8 cellular contexts compared by ENCODE assay signal in the genomic region with DNA sequence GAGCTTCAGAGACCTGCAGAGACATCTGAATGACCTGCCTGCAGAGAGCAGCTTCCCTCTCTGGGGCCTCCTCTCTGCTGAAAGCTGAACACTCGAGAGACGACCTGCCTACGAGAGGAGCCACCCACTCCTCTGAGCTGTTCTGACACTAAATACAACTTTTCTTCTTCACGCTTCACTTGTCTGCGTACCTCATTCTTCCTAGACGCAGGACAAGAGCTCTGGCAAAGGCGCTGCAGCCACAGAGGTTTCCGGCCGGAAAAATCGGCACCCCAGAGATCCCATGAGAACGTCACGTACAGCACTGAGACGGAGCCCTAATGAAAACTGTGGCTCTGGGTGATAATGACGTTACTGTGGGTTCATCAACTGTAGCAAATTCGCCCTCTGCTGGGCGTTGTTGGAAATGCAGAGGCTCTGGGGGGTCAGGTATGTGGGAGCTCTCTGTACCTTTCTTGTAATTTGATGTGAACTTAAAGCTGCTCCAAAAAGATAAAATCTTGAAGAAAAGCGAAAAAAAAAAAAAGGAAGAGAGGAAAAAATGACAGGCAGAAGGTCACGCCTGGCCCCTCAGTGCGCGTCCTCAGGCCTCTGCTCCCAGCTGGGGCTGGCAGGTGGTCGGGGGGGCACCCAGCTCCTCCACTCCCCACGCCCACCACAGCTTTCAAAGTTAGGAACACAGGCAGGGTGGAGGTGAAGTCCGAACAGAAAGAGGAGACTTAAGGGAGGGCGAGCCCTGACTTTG.
DNase-seq lines count a peak whose midpoint lies in the region; ATAC-seq and TF ChIP-seq lines count a peak whose summit lies in the region.

No MANE protein-coding gene starts in this region.

- H3F3A ChIP-seq in SK-N-SH (replicated peaks; ENCODE audit: insufficient read depth): no peaks in the 10 kb centered on the region

- peak overlapping the region; percentile 70 to 81 for H3K27ac Mint-ChIP-seq in activated naive CD4-positive, alpha-beta T cell treated with anti-CD3 and anti-CD28 coated beads, Interleukin-2, amount 50 U/mL, for 72 hours

- peaks cover 0 to 7% of the 10 kb centered on the region in 2 donors for H3K9me3 Mint-ChIP-seq in activated naive CD4-positive, alpha-beta T cell treated with anti-CD3 and anti-CD28 coated beads, Interleukin-2, amount 50 U/mL, for 72 hours

- peaks cover 5 to 18% of the 10 kb centered on the region in 2 donors for H3K36me3 Mint-ChIP-seq in activated naive CD4-positive, alpha-beta T cell treated with anti-CD3 and anti-CD28 coated beads, Interleukin-2, amount 50 U/mL, for 72 hours

- intact Hi-C loops in heart left ventricle (cut with DNase I) (loop anchor here (1.0 to 10.0 kb wide), 6 partner anchors 92 to 281 kb away; no protein-coding TSS in a partner anchor), posterior vena cava (cut with DNase I) (loop anchor here in 1 of 2 donors (5.0 kb wide), 1 partner anchor 280 kb away; no protein-coding TSS in a partner anchor)

- peak; percentile 92 for TF ChIP-seq RAD21 in SK-N-SH (IDR thresholded peaks at IDR 0.05; ENCODE audit: low read length)

- 28% methylated on average over 22 of the region's 24 CpGs for WGBS in SK-N-SH (ENCODE audit: low lambda C conversion rate)
- WGBS in heart left ventricle, 4 donors: 24 to 31% (median 25%) methylated on average over 24 of the region's 24 CpGs
- 20 to 23% methylated on average over 24 of the region's 24 CpGs for WGBS in upper lobe of left lung, 2 donors

- H3K9ac ChIP-seq in SK-N-SH: no peak overlapping the region

- in situ Hi-C loops in G401 (cut with HindIII; ENCODE audit: low sequenced_read_pairs): no loop called here

- H3K4me1 ChIP-seq in SK-N-SH (ENCODE audit: control insufficient read depth in 1 of 2, insufficient read depth in 2 of 2, low read depth in 1 of 2, low read length in 1 of 2): peaks cover 0 to 14% of the 10 kb centered on the region in 2 experiments; a peak in 1 of 4 replicates
- H3K4me1 ChIP-seq in heart left ventricle: peaks cover 0 to 19% (median 6%) of the 10 kb centered on the region in 12 donors
- peaks cover 6 to 22% (median 8%) of the 10 kb centered on the region in 4 donors for H3K4me1 ChIP-seq in upper lobe of left lung

- H3K36me3 ChIP-seq in H7 (replicated peaks; ENCODE audit: control insufficient read depth, insufficient read depth, low read length) (no peaks in the 10 kb centered on the region), SK-N-SH (replicated peaks in 1 of 2; ENCODE audit: control insufficient read depth in 1 of 2, insufficient read depth in 2 of 2, low read length in 1 of 2) (no peaks in the 10 kb centered on the region), heart left ventricle (no peaks in the 10 kb centered on the region), upper lobe of left lung (no peaks in the 10 kb centered on the region)

- no peaks in the 10 kb centered on the region for H4K20me1 ChIP-seq in SK-N-SH (ENCODE audit: insufficient read depth)

- no peaks in the 10 kb centered on the region for H3K27me3 ChIP-seq in H7 (ENCODE audit: control insufficient read depth, insufficient read depth, low read length)
- no peaks in the 10 kb centered on the region for H3K27me3 ChIP-seq in SK-N-SH (ENCODE audit: insufficient read depth)
- no peaks in the 10 kb centered on the region for H3K27me3 ChIP-seq in heart left ventricle
- no peaks in the 10 kb centered on the region for H3K27me3 ChIP-seq in upper lobe of left lung

- DNase-seq in G401 (ENCODE audit: low spot score) (peak; percentile 38), H7 (peak; percentile 93), LoVo (ENCODE audit: low spot score) (peak; percentile 76), SK-N-SH (peak; percentile 93), heart left ventricle (peak; percentile 73 to 90 (median 81)), posterior vena cava (ENCODE audit: low spot score) (peak; percentile 95), upper lobe of left lung (peak in 1 of 2 donors; percentile 84)
- DNase-seq in activated naive CD4-positive, alpha-beta T cell treated with anti-CD3 and anti-CD28 coated beads, Interleukin-2, amount 50 U/mL, for 72 hours (ENCODE audit: low spot score in 2 of 2): peak; percentile 79 to 96

- peak; percentile 99 for TF ChIP-seq CTCF in SK-N-SH (IDR thresholded peaks at IDR 0.05)
- TF ChIP-seq CTCF in heart left ventricle (IDR thresholded peaks at IDR 0.05): peak; percentile 84 to 95 (median 89)
- peak; percentile 85 to 97 (median 92) for TF ChIP-seq CTCF in upper lobe of left lung (IDR thresholded peaks at IDR 0.05)

- ATAC-seq in activated naive CD4-positive, alpha-beta T cell treated with anti-CD3 and anti-CD28 coated beads, Interleukin-2, amount 50 U/mL, for 72 hours: peak; percentile 84 to 85
- ATAC-seq in heart left ventricle: peak; percentile 82 to 89 (median 85)
- peak; percentile 61 to 88 for ATAC-seq in upper lobe of left lung (ENCODE audit: low FRiP score in 2 of 2)

- TF ChIP-seq POLR2A in heart left ventricle (IDR thresholded peaks at IDR 0.05) (no peak), upper lobe of left lung (IDR thresholded peaks at IDR 0.05) (no peak)

- H3K27ac ChIP-seq in SK-N-SH (ENCODE audit: low read depth in 2 of 2, low read length in 1 of 2): no peak overlapping the region; a peak in 1 of 4 replicates
- peak overlapping the region in 5 of 12 donors; percentile 28 to 52 (median 31) for H3K27ac ChIP-seq in heart left ventricle
- H3K27ac ChIP-seq in upper lobe of left lung: peak overlapping the region in 1 of 4 donors; percentile 56

- H3K79me2 ChIP-seq in SK-N-SH (ENCODE audit: insufficient read depth): no peaks in the 10 kb centered on the region

- POLR2A ChIA-PET in SK-N-SH (lab: Yijun Ruan, JAX): interaction anchor here (0.6 to 1.0 kb wide), 4 partner anchors 21 to 353 kb away, joined by 3 to 6 read pairs (median 4); no protein-coding TSS in a partner anchor

- no peak overlapping the region for H3K4me3 ChIP-seq in H7 (ENCODE audit: insufficient read depth, low read depth, low read length)
- peak overlapping the region; percentile 42 to 55 for H3K4me3 ChIP-seq in SK-N-SH (ENCODE audit: low read depth in 2 of 2, low read length in 1 of 2)
- peak overlapping the region in 10 of 12 donors; percentile 12 to 58 (median 43) for H3K4me3 ChIP-seq in heart left ventricle
- H3K4me3 ChIP-seq in upper lobe of left lung: peak overlapping the region; percentile 7 to 45 (median 32)

- H2AFZ ChIP-seq in SK-N-SH (ENCODE audit: low read depth): peak overlapping the region; percentile 80

- CTCF ChIA-PET in SK-N-SH (lab: Yijun Ruan, JAX): interaction anchor here (0.6 to 5.9 kb wide), 95 partner anchors 9 to 623 kb away, joined by 3 to 77 read pairs (median 4); a partner anchor contains a TSS

- TF ChIP-seq EP300 in SK-N-SH (IDR thresholded peaks at IDR 0.05; ENCODE audit: borderline replicate concordance in 1 of 2, low read depth in 1 of 2, low read length in 1 of 2): no peak
- no peak for TF ChIP-seq EP300 in upper lobe of left lung (IDR thresholded peaks at IDR 0.05)

- H3K9me2 ChIP-seq in SK-N-SH: no peaks in the 10 kb centered on the region

- H3K4me2 ChIP-seq in SK-N-SH: peak overlapping the region; percentile 72

- H3K9me3 ChIP-seq in SK-N-SH (no peaks in the 10 kb centered on the region), heart left ventricle (peaks cover 0 to 12% (median 9%) of the 10 kb centered on the region in 12 donors), upper lobe of left lung (peaks cover 3 to 15% (median 12%) of the 10 kb centered on the region in 4 donors)

TF ChIP-seq in SK-N-SH, 30 proteins besides CTCF, POLR2A, EP300 and RAD21:
- peak; percentile 41; the same call in 1 of the 2 replicates for TF ChIP-seq RFX5 (IDR thresholded peaks at IDR 0.05; ENCODE audit: low read length)
- no peak for TF ChIP-seq TEAD4 (IDR thresholded peaks at IDR 0.05; ENCODE audit: borderline replicate concordance, insufficient read depth)
- TF ChIP-seq FOXJ3 (CRISPR knock-in tag; IDR thresholded peaks at IDR 0.05): no peak
- TF ChIP-seq, protein P1, sequence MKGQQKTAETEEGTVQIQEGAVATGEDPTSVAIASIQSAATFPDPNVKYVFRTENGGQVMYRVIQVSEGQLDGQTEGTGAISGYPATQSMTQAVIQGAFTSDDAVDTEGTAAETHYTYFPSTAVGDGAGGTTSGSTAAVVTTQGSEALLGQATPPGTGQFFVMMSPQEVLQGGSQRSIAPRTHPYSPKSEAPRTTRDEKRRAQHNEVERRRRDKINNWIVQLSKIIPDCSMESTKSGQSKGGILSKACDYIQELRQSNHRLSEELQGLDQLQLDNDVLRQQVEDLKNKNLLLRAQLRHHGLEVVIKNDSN (IDR thresholded peaks at IDR 0.05; ENCODE audit: borderline replicate concordance, low read depth): no peak
- TF ChIP-seq CHD2 (IDR thresholded peaks at IDR 0.05; ENCODE audit: low read length, partially characterized antibody): peak; percentile 20
- TF ChIP-seq MEF2A (IDR thresholded peaks at IDR 0.05; ENCODE audit: borderline replicate concordance, low read depth): no peak
- TF ChIP-seq NRF1 (IDR thresholded peaks at IDR 0.05; ENCODE audit: low read depth, low read length): 0 out of 2 replicates have a peak, but pooled peaks have one; percentile 8
- no peak for TF ChIP-seq SIN3A (IDR thresholded peaks at IDR 0.05; ENCODE audit: borderline replicate concordance, low read depth, low read length)
- peak; percentile 6; the same call in 1 of the 2 replicates for TF ChIP-seq RCOR1 (IDR thresholded peaks at IDR 0.05; ENCODE audit: low read length)
- TF ChIP-seq POLR2AphosphoS5 (IDR thresholded peaks at IDR 0.05; ENCODE audit: low read depth, low read length): no peak
- TF ChIP-seq, protein P2, sequence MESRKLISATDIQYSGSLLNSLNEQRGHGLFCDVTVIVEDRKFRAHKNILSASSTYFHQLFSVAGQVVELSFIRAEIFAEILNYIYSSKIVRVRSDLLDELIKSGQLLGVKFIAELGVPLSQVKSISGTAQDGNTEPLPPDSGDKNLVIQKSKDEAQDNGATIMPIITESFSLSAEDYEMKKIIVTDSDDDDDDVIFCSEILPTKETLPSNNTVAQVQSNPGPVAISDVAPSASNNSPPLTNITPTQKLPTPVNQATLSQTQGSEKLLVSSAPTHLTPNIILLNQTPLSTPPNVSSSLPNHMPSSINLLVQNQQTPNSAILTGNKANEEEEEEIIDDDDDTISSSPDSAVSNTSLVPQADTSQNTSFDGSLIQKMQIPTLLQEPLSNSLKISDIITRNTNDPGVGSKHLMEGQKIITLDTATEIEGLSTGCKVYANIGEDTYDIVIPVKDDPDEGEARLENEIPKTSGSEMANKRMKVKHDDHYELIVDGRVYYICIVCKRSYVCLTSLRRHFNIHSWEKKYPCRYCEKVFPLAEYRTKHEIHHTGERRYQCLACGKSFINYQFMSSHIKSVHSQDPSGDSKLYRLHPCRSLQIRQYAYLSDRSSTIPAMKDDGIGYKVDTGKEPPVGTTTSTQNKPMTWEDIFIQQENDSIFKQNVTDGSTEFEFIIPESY (IDR thresholded peaks at IDR 0.05; ENCODE audit: borderline replicate concordance, low read depth): no peak
- TF ChIP-seq SMC3 (IDR thresholded peaks at IDR 0.05; ENCODE audit: low read depth, low read length): peak; percentile 93
